ENCODE assay signal across 9 cellular contexts in genomic region chr20:45792513-45793118, GRCh38. TPM values are rescaled to one million over a fixed set of nuclear protein-coding genes. Genes with fewer than 3 reads are reported as not detected.
DNase-seq lines count a peak whose midpoint lies in the region; ATAC-seq and TF ChIP-seq lines count a peak whose summit lies in the region.
"Had no signal": no experiment of that assay in that cellular context is flagged by ENCODE, and none has a peak within 500 bp of the region (broad histone marks: within the 10 kb centered on the region; RNA-seq: fewer than 3 reads in every experiment).

No MANE protein-coding gene starts in this region.

- peak overlapping the region; percentile 82 for H3K4me3 Mint-ChIP-seq in activated CD8-positive, alpha-beta memory T cell treated with anti-CD3 and anti-CD28 coated beads, Interleukin-2, amount 10 ng/mL, durations not matched to agents 7 days and 5 days
- H3K4me3 Mint-ChIP-seq in T-helper 2 cell treated with Interferon-gamma antibody and Interleukin-4, amounts not matched to agents 5 μg/mL and 100 μg/mL, for 36 hours, result peak overlapping the region; percentile 88

- peaks cover 4% of the 10 kb centered on the region for H3K4me1 ChIP-seq in rectal smooth muscle tissue (ENCODE audit: control insufficient read depth, insufficient read depth, low read length)

- peak overlapping the region; percentile 84 for H3K27ac ChIP-seq in rectal smooth muscle tissue (ENCODE audit: low read depth, low read length)

- H3K27ac Mint-ChIP-seq in activated CD8-positive, alpha-beta memory T cell treated with anti-CD3 and anti-CD28 coated beads, Interleukin-2, amount 10 ng/mL, durations not matched to agents 7 days and 5 days, result peak overlapping the region; percentile 90
- peak overlapping the region; percentile 92 for H3K27ac Mint-ChIP-seq in T-helper 2 cell treated with Interferon-gamma antibody and Interleukin-4, amounts not matched to agents 5 μg/mL and 100 μg/mL, for 36 hours

- peaks cover 16% of the 10 kb centered on the region for H3K36me3 ChIP-seq in rectal smooth muscle tissue (ENCODE audit: control insufficient read depth, insufficient read depth, low read length)

- no peaks in the 10 kb centered on the region for H3K27me3 ChIP-seq in rectal smooth muscle tissue (ENCODE audit: control insufficient read depth, insufficient read depth, low read length)

- no peaks in the 10 kb centered on the region for H3K9me3 Mint-ChIP-seq in activated CD8-positive, alpha-beta memory T cell treated with anti-CD3 and anti-CD28 coated beads, Interleukin-2, amount 10 ng/mL, durations not matched to agents 7 days and 5 days (ENCODE audit: low read depth)
- no peaks in the 10 kb centered on the region for H3K9me3 Mint-ChIP-seq in T-helper 2 cell treated with Interferon-gamma antibody and Interleukin-4, amounts not matched to agents 5 μg/mL and 100 μg/mL, for 36 hours

- CTCF ChIA-PET in activated CD8-positive, alpha-beta memory T cell treated with anti-CD3 and anti-CD28 coated beads, Interleukin-2, amount 10 ng/mL, durations not matched to agents 7 days and 5 days (lab: Charles Lee), result interaction anchor here (0.7 to 1.3 kb wide), 4 partner anchors 99 to 499 kb away, joined by 3 to 7 read pairs (median 4); partner anchors contain the start of genes CTSA, NEURL2 and SYS1

- H3K27me3 Mint-ChIP-seq in activated CD8-positive, alpha-beta memory T cell treated with anti-CD3 and anti-CD28 coated beads, Interleukin-2, amount 10 ng/mL, durations not matched to agents 7 days and 5 days, result no peaks in the 10 kb centered on the region
- no peaks in the 10 kb centered on the region for H3K27me3 Mint-ChIP-seq in T-helper 2 cell treated with Interferon-gamma antibody and Interleukin-4, amounts not matched to agents 5 μg/mL and 100 μg/mL, for 36 hours (ENCODE audit: low read depth)

- H3K4me3 ChIP-seq in fibroblast of villous mesenchyme (ENCODE audit: low read depth, low read length) (peak overlapping the region; percentile 93), rectal smooth muscle tissue (ENCODE audit: low read length) (peak overlapping the region; percentile 92)

- H3K4me1 Mint-ChIP-seq in activated CD8-positive, alpha-beta memory T cell treated with anti-CD3 and anti-CD28 coated beads, Interleukin-2, amount 10 ng/mL, durations not matched to agents 7 days and 5 days, result peaks cover 28% of the 10 kb centered on the region
- H3K4me1 Mint-ChIP-seq in T-helper 2 cell treated with Interferon-gamma antibody and Interleukin-4, amounts not matched to agents 5 μg/mL and 100 μg/mL, for 36 hours (ENCODE audit: low read depth), result peaks cover 10% of the 10 kb centered on the region

- peaks cover 32% of the 10 kb centered on the region for H3K36me3 Mint-ChIP-seq in activated CD8-positive, alpha-beta memory T cell treated with anti-CD3 and anti-CD28 coated beads, Interleukin-2, amount 10 ng/mL, durations not matched to agents 7 days and 5 days
- peaks cover 30% of the 10 kb centered on the region for H3K36me3 Mint-ChIP-seq in T-helper 2 cell treated with Interferon-gamma antibody and Interleukin-4, amounts not matched to agents 5 μg/mL and 100 μg/mL, for 36 hours (ENCODE audit: low read depth)

- DNase-seq in activated CD8-positive, alpha-beta memory T cell treated with anti-CD3 and anti-CD28 coated beads, Interleukin-2, amount 10 ng/mL, durations not matched to agents 7 days and 5 days, result peak; percentile 46
- DNase-seq in activated CD8-positive, alpha-beta memory T cell treated with anti-CD3 and anti-CD28 coated beads for 24 hours, result no peak
- no peak for DNase-seq in T-helper 2 cell treated with Interferon-gamma antibody and Interleukin-4, amounts not matched to agents 5 μg/mL and 100 μg/mL, for 36 hours (ENCODE audit: low spot score)
- DNase-seq in fibroblast of villous mesenchyme (ENCODE audit: low read depth) (no peak), NCI-H524 treated with DMSO at 0.1 percent for 48 hours (lab: John Stamatoyannopoulos, UW) (no peak), NCI-H1092 (lab: John Stamatoyannopoulos, UW) (no peak)

- peak overlapping the region; percentile 4 for H3K9ac ChIP-seq in rectal smooth muscle tissue (ENCODE audit: low read length)

- TF ChIP-seq CTCF in fibroblast of villous mesenchyme (IDR thresholded peaks at IDR 0.05; ENCODE audit: insufficient read depth, low read depth, low read length), result no peak

- peak; percentile 16 for ATAC-seq in activated CD8-positive, alpha-beta memory T cell treated with anti-CD3 and anti-CD28 coated beads, Interleukin-2, amount 10 ng/mL, durations not matched to agents 7 days and 5 days
- ATAC-seq in HG02759 (IDR thresholded peaks at IDR 0.05; ENCODE audit: unreplicated experiment), result no peak

RNA-seq across cellular contexts. Expression of gene DNTTIP1, which starts 0.9 kb away (rescaled TPM):
- 10 to 100 TPM; 30.5 to 32.7 TPM for total RNA-seq in activated CD8-positive, alpha-beta memory T cell treated with anti-CD3 and anti-CD28 coated beads, Interleukin-2, amount 10 ng/mL, durations not matched to agents 7 days and 5 days
- total RNA-seq in fibroblast of villous mesenchyme, result 9.5 and 12.6 TPM in 2 replicates

RNA-seq across cellular contexts. Expression of gene WFDC3, which starts 0.9 kb away (rescaled TPM):
- total RNA-seq in activated CD8-positive, alpha-beta memory T cell treated with anti-CD3 and anti-CD28 coated beads, Interleukin-2, amount 10 ng/mL, durations not matched to agents 7 days and 5 days, result not detected
- 0.43 TPM in 1 of 2 replicates, not detected in the other for total RNA-seq in fibroblast of villous mesenchyme
- total RNA-seq: subcutaneous adipose tissue had no signal

RNA-seq across cellular contexts. Expression of gene UBE2C, which starts 19.8 kb away (rescaled TPM):
- 100 to 1,000 TPM; 206 to 219 TPM for total RNA-seq in activated CD8-positive, alpha-beta memory T cell treated with anti-CD3 and anti-CD28 coated beads, Interleukin-2, amount 10 ng/mL, durations not matched to agents 7 days and 5 days
- 13.5 and 26.3 TPM in 2 replicates for total RNA-seq in fibroblast of villous mesenchyme

RNA-seq across cellular contexts. Expression of gene TNNC2, which starts 34.5 kb away (rescaled TPM):
- not detected for total RNA-seq in activated CD8-positive, alpha-beta memory T cell treated with anti-CD3 and anti-CD28 coated beads, Interleukin-2, amount 10 ng/mL, durations not matched to agents 7 days and 5 days
- total RNA-seq in fibroblast of villous mesenchyme, result 0.32 and 0.43 TPM in 2 replicates

RNA-seq across cellular contexts. Expression of gene SNX21, which starts 41.0 kb away (rescaled TPM):
- 1 to 10 TPM in 1 of 2 experiments, under 1 TPM in 1; 0.96 to 1.1 TPM for total RNA-seq in activated CD8-positive, alpha-beta memory T cell treated with anti-CD3 and anti-CD28 coated beads, Interleukin-2, amount 10 ng/mL, durations not matched to agents 7 days and 5 days
- 50.5 and 60.9 TPM in 2 replicates for total RNA-seq in fibroblast of villous mesenchyme
